In the genomic region with DNA sequence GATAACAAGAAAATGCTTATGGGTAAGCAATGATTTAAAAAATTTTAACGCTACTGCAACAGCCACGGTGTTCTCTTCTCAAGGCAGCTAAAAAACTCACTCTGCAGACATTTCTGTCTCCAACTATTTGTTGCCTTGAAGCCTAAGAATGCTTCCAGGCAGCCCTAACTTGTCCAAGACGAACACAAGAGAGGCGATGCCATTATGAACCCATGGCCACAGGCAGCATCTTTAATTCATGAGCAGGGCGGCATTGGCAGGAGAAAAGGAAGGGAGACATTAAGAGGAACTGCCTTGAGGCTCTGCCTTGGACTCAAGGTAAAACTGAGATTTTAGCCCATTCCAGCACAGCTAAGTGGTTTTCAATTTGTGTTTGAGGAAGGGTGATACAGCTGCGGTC, we compare ENCODE assay signal across 17 cellular contexts.
"Had no signal": no experiment of that assay in that cellular context is flagged by ENCODE, and none has a peak within 500 bp of the region (broad histone marks: within the 10 kb centered on the region; RNA-seq: fewer than 3 reads in every experiment).

No MANE protein-coding gene starts in this region.

- H3K9me3 ChIP-seq: colonic mucosa, mucosa of descending colon, neutrophil, prostate gland, suprapubic skin, tibial nerve, upper lobe of right lung, vagina had no signal

- H3K27ac ChIP-seq: colonic mucosa, neutrophil, prostate gland, skin epidermis, suprapubic skin, tibial nerve, upper lobe of right lung, vagina had no signal

- H3K4me3 ChIP-seq: colonic mucosa, mucosa of descending colon, prostate gland, skin epidermis, suprapubic skin, tibial nerve, upper lobe of right lung, vagina had no signal

- H3K4me1 ChIP-seq: colonic mucosa had no signal

- DNase-seq: cerebellar nuclear complex; colonic mucosa; dermis blood vessel endothelial cell; effector CD4-positive, alpha-beta T cell; left cardiac atrium; mucosa of descending colon; naive thymus-derived CD8-positive, alpha-beta T cell; retina; stimulated activated CD4-positive, alpha-beta T cell treated with anti-CD3 and anti-CD28 coated beads, Interleukin-12 subunit alpha, Interleukin-12 subunit beta, amount 100 ng/mL, for 4 hours; stimulated activated naive CD4-positive, alpha-beta T cell; upper lobe of right lung had no signal

- H3K36me3 ChIP-seq: colonic mucosa, neutrophil, prostate gland, suprapubic skin, tibial nerve, upper lobe of right lung, vagina had no signal
